In genomic region chr14:36507847-36508417, GRCh38 we compare ENCODE assay signal across 24 cellular contexts. TPM values are rescaled to one million over a fixed set of nuclear protein-coding genes. Genes with fewer than 3 reads are reported as not detected.
A peak's percentile ranks its signal among the peaks of the same experiment; 100 is the strongest.
DNase-seq lines count a peak whose midpoint lies in the region; ATAC-seq and TF ChIP-seq lines count a peak whose summit lies in the region.
"Had no signal": no experiment of that assay in that cellular context is flagged by ENCODE, and none has a peak within 500 bp of the region (broad histone marks: within the 10 kb centered on the region; RNA-seq: fewer than 3 reads in every experiment).

No MANE protein-coding gene starts in this region.

- H3K4me1 Mint-ChIP-seq in activated T-cell treated with anti-CD3 and anti-CD28 coated beads, Interleukin-2, amount 50 U/mL, for 72 hours (ENCODE audit: low read depth), result peaks cover 17% of the 10 kb centered on the region

- no peak for TF ChIP-seq POLR2A in sigmoid colon (IDR thresholded peaks at IDR 0.05)
- no peak for TF ChIP-seq POLR2A in transverse colon (IDR thresholded peaks at IDR 0.05)

- no peak for ATAC-seq in activated T-cell treated with anti-CD3 and anti-CD28 coated beads, Interleukin-2, amount 50 U/mL, for 72 hours (replicated peaks in 1 of 2)
- ATAC-seq: activated T-helper 17 cell treated with anti-CD3 and anti-CD28 coated beads, Interleukin-2, amount 50 U/mL, for 72 hours; CD8-positive, alpha-beta T cell; esophagus mucosa; gastroesophageal sphincter; PC-3; sciatic nerve; stimulated activated naive CD8-positive, alpha-beta T cell treated with anti-CD3 and anti-CD28 coated beads, Interleukin-15, Interleukin-2, amounts not matched to agents 100 U/mL and 50 U/mL, for 24 hours had no signal

- peak overlapping the region; percentile 43 for H3K4me3 ChIP-seq in epithelial cell of esophagus (ENCODE audit: low read length)
- H3K4me3 ChIP-seq in sigmoid colon, result no peak overlapping the region
- H3K4me3 ChIP-seq in transverse colon, result no peak overlapping the region
- H3K4me3 ChIP-seq: dorsolateral prefrontal cortex, gastroesophageal sphincter, left ventricle myocardium inferior had no signal

- 4 to 6% methylated on average over 28 of the region's 28 CpGs for WGBS in sigmoid colon, 2 donors
- WGBS in transverse colon (ENCODE audit: low coverage in 1 of 2), 2 donors, result 9 to 12% methylated on average over 9 to 25 of the region's 28 CpGs

- H3K36me3 Mint-ChIP-seq in activated T-cell treated with anti-CD3 and anti-CD28 coated beads, Interleukin-2, amount 50 U/mL, for 72 hours (ENCODE audit: insufficient read depth in 2 of 2), result peaks cover 4 to 16% of the 10 kb centered on the region in 2 donors
- H3K36me3 Mint-ChIP-seq: CD8-positive, alpha-beta T cell had no signal

- H3K27me3 ChIP-seq in sigmoid colon (peaks cover 56 to 98% (median 87%) of the 10 kb centered on the region in 3 donors), transverse colon (peaks cover 98% of the 10 kb centered on the region)

- TF ChIP-seq CTCF in epithelial cell of esophagus (IDR thresholded peaks at IDR 0.05; ENCODE audit: insufficient read depth, low read depth, low read length, missing control alignments), result no peak
- TF ChIP-seq CTCF in sigmoid colon (IDR thresholded peaks at IDR 0.05), result no peak
- TF ChIP-seq CTCF in transverse colon (IDR thresholded peaks at IDR 0.05), result no peak

- H3K4me3 Mint-ChIP-seq in activated T-cell treated with anti-CD3 and anti-CD28 coated beads, Interleukin-2, amount 50 U/mL, for 72 hours, result no peak overlapping the region
- H3K4me3 Mint-ChIP-seq: activated T-helper 17 cell treated with anti-CD3 and anti-CD28 coated beads, Interleukin-2, amount 50 U/mL, for 72 hours; CD8-positive, alpha-beta T cell had no signal

- H3K27me3 Mint-ChIP-seq in activated T-cell treated with anti-CD3 and anti-CD28 coated beads, Interleukin-2, amount 50 U/mL, for 72 hours (ENCODE audit: low read depth), result peaks cover 84% of the 10 kb centered on the region

- DNase-seq in activated T-cell treated with anti-CD3 and anti-CD28 coated beads, Interleukin-2, amount 50 U/mL, for 72 hours, result no peak
- DNase-seq in activated T-cell treated with anti-CD3 and anti-CD28 coated beads for 4 hours (no peak), NCI-H2171 (lab: John Stamatoyannopoulos, UW) (peak; percentile 37), epithelial cell of esophagus (ENCODE audit: low read depth) (no peak), sigmoid colon (no peak), DMS 273 treated with DMSO at 0.1 percent for 48 hours (lab: John Stamatoyannopoulos, UW) (no peak), transverse colon (no peak), NAMALWA (ENCODE audit: low spot score) (no peak)
- DNase-seq: CD8-positive, alpha-beta T cell; dorsolateral prefrontal cortex; EL; HCEC 1CT; left ventricle myocardium inferior; NCI-H526 treated with DMSO at 0.1 percent for 48 hours; PC-3; stimulated activated naive CD8-positive, alpha-beta T cell treated with anti-CD3 and anti-CD28 coated beads, Interleukin-15, Interleukin-2, amounts not matched to agents 100 U/mL and 50 U/mL, for 24 hours; trophoblast cell had no signal

- no peaks in the 10 kb centered on the region for H3K36me3 ChIP-seq in sigmoid colon
- H3K36me3 ChIP-seq in transverse colon, result no peaks in the 10 kb centered on the region
- H3K36me3 ChIP-seq: gastroesophageal sphincter, left ventricle myocardium inferior had no signal

- H3K27ac Mint-ChIP-seq in activated T-cell treated with anti-CD3 and anti-CD28 coated beads, Interleukin-2, amount 50 U/mL, for 72 hours, result peak overlapping the region; percentile 30
- H3K27ac Mint-ChIP-seq: activated T-helper 17 cell treated with anti-CD3 and anti-CD28 coated beads, Interleukin-2, amount 50 U/mL, for 72 hours; CD8-positive, alpha-beta T cell had no signal

- H3K9me3 Mint-ChIP-seq in activated T-cell treated with anti-CD3 and anti-CD28 coated beads, Interleukin-2, amount 50 U/mL, for 72 hours, result peaks cover 0 to 2% of the 10 kb centered on the region in 2 donors
- H3K9me3 Mint-ChIP-seq: CD8-positive, alpha-beta T cell had no signal

- H3K27ac ChIP-seq in sigmoid colon (no peak overlapping the region), transverse colon (no peak overlapping the region)
- H3K27ac ChIP-seq: dorsolateral prefrontal cortex, gastroesophageal sphincter, left ventricle myocardium inferior had no signal

- no peaks in the 10 kb centered on the region for H3K9me3 ChIP-seq in sigmoid colon
- no peaks in the 10 kb centered on the region for H3K9me3 ChIP-seq in transverse colon
- H3K9me3 ChIP-seq: left ventricle myocardium inferior had no signal

- H3K4me1 ChIP-seq in sigmoid colon, result peaks cover 0 to 34% (median 26%) of the 10 kb centered on the region in 4 donors
- H3K4me1 ChIP-seq in transverse colon, result peaks cover 0 to 16% (median 6%) of the 10 kb centered on the region in 4 donors

- in situ Hi-C loops in transverse colon (cut with MboI; ENCODE audit: low pct_ligation_motif_present in 1 of 4, low pct_unique_long_range_greater_than_20kb in 1 of 4, low sequenced_read_pairs in 3 of 4), result no loop called here

- intact Hi-C loops in sigmoid colon (cut with DNase I) (no loop called here), transverse colon (cut with DNase I; ENCODE audit: low total_unique reads) (no loop called here)

- no peak for TF ChIP-seq EP300 in sigmoid colon (IDR thresholded peaks at IDR 0.05)
- TF ChIP-seq EP300 in transverse colon (IDR thresholded peaks at IDR 0.05; ENCODE audit: low read depth), result no peak

RNA-seq across cellular contexts. Expression of gene NKX2-1, which starts 12.1 kb away (rescaled TPM):
- not detected for total RNA-seq in activated T-cell treated with anti-CD3 and anti-CD28 coated beads, Interleukin-2, amount 50 U/mL, for 72 hours
- not detected for total RNA-seq in sigmoid colon
- polyA plus RNA-seq in sigmoid colon, result not detected
- not detected for total RNA-seq in transverse colon
- total RNA-seq: activated CD8-positive, alpha-beta memory T cell treated with anti-CD3 and anti-CD28 coated beads for 36 hours; activated T-helper 17 cell treated with anti-CD3 and anti-CD28 coated beads, Interleukin-2, amount 50 U/mL, for 72 hours; CD8-positive, alpha-beta T cell; esophagus mucosa; gastroesophageal sphincter; left ventricle myocardium inferior; omental fat pad; PC-3; SK-MEL-5 had no signal
